Comparison of ENCODE assay signal across 26 cellular contexts in the genomic region with DNA sequence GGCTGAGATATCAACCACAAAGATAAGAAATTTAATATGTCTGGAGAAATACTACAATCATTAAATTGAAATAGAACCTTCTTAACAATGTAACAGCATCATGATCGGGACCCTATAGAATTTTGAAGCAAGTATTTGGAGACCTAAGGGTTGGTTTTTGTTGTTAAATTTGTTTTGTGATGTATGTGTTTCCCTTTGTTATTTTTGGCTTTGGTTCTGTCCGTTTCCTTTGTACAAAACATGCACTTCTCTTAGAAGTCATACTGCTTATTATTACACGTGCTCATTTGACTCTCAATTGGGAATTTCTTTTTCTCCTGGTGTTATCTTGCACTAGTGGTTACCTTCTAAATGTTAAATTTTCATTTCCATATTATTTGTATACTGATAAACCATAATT. TPM values are rescaled to one million over a fixed set of nuclear protein-coding genes. Genes with fewer than 3 reads are reported as not detected.
DNase-seq lines count a peak whose midpoint lies in the region; ATAC-seq and TF ChIP-seq lines count a peak whose summit lies in the region.
"Had no signal": no experiment of that assay in that cellular context is flagged by ENCODE, and none has a peak within 500 bp of the region (broad histone marks: within the 10 kb centered on the region; RNA-seq: fewer than 3 reads in every experiment).

No MANE protein-coding gene starts in this region.

- peak overlapping the region in 2 of 9 donors; percentile 26 to 70 for H3K27ac Mint-ChIP-seq in naive thymus-derived CD4-positive, alpha-beta T cell

- peaks cover 5% of the 10 kb centered on the region for H3K36me3 ChIP-seq in left ventricle myocardium inferior
- H3K36me3 ChIP-seq in naive thymus-derived CD4-positive, alpha-beta T cell (ENCODE audit: control insufficient read depth in 2 of 3, insufficient read depth in 3 of 3, low read length in 3 of 3): no peaks in the 10 kb centered on the region
- H3K36me3 ChIP-seq: Peyer's patch, SJSA1 had no signal

- TF ChIP-seq CTCF in left ventricle myocardium inferior (IDR thresholded peaks at IDR 0.05; ENCODE audit: borderline replicate concordance): no peak
- no peak for TF ChIP-seq CTCF in cardiac fibroblast (IDR thresholded peaks at IDR 0.05; ENCODE audit: low read depth, low read length)

- H3K9me3 ChIP-seq in left ventricle myocardium inferior (replicated peaks): no peaks in the 10 kb centered on the region
- no peaks in the 10 kb centered on the region for H3K9me3 ChIP-seq in naive thymus-derived CD4-positive, alpha-beta T cell (ENCODE audit: control insufficient read depth in 2 of 3, low read length in 3 of 3)
- H3K9me3 ChIP-seq: Peyer's patch, SJSA1 had no signal

- H3K36me3 Mint-ChIP-seq in naive thymus-derived CD4-positive, alpha-beta T cell: peaks cover 0 to 25% (median 13%) of the 10 kb centered on the region in 5 donors

- peaks cover 55% of the 10 kb centered on the region for H3K4me1 ChIP-seq in left ventricle myocardium inferior
- peaks cover 0 to 10% of the 10 kb centered on the region in 2 donors for H3K4me1 ChIP-seq in naive thymus-derived CD4-positive, alpha-beta T cell (ENCODE audit: control insufficient read depth in 2 of 2, insufficient read depth in 2 of 2, low read length in 2 of 2)
- H3K4me1 ChIP-seq: Peyer's patch had no signal

- H3K4me3 ChIP-seq in left ventricle myocardium inferior (peak overlapping the region; percentile 63), cardiac fibroblast (replicated peaks in 1 of 2; ENCODE audit: low read depth in 2 of 2, low read length in 2 of 2) (no peak overlapping the region)
- H3K4me3 ChIP-seq in naive thymus-derived CD4-positive, alpha-beta T cell (ENCODE audit: low read length): no peak overlapping the region
- H3K4me3 ChIP-seq: Peyer's patch, SJSA1 had no signal

- POLR2A ChIA-PET in naive thymus-derived CD4-positive, alpha-beta T cell (lab: Charles Lee): no interaction called here

- DNase-seq in left ventricle myocardium inferior (no peak), Right ventricle myocardium inferior (ENCODE audit: missing footprints) (no peak), cardiac fibroblast (ENCODE audit: low read depth in 2 of 2) (peak; percentile 14 to 36), HUDEP-2 (lab: John Stamatoyannopoulos, UW; ENCODE audit: unreplicated experiment in 76 of 76) (no peak)
- DNase-seq in naive thymus-derived CD4-positive, alpha-beta T cell: no peak
- DNase-seq: AML-193; C1 segment of cervical spinal cord; Calu3; CD8-positive, alpha-beta T cell; DMS153; Kasumi-1; NCI-H1694; NCI-H2081; NCI-H2171; NCI-H345; NCI-H524 treated with DMSO at 0.1 percent for 48 hours; NCI-H82; Peyer's patch had no signal

- peak overlapping the region; percentile 82 for H3K27ac ChIP-seq in left ventricle myocardium inferior (replicated peaks)
- no peak overlapping the region for H3K27ac ChIP-seq in naive thymus-derived CD4-positive, alpha-beta T cell (ENCODE audit: low read depth, low read length)
- H3K27ac ChIP-seq: Peyer's patch, SJSA1 had no signal

- intact Hi-C loops in left ventricle myocardium inferior (cut with micrococcal nuclease): no loop called here
- intact Hi-C loops in Right ventricle myocardium inferior (cut with DNase I): no loop called here
- intact Hi-C loops in naive thymus-derived CD4-positive, alpha-beta T cell (cut with micrococcal nuclease): no loop called here

- ATAC-seq in Right ventricle myocardium inferior (no peak), GM18502 (IDR thresholded peaks at IDR 0.05; ENCODE audit: poor library complexity, unreplicated experiment) (no peak), GM18867 (IDR thresholded peaks at IDR 0.05; ENCODE audit: unreplicated experiment) (no peak)
- ATAC-seq in naive thymus-derived CD4-positive, alpha-beta T cell: no peak
- ATAC-seq: CD8-positive, alpha-beta T cell had no signal

- no peaks in the 10 kb centered on the region for H3K27me3 ChIP-seq in left ventricle myocardium inferior (ENCODE audit: low read depth)
- no peaks in the 10 kb centered on the region for H3K27me3 ChIP-seq in naive thymus-derived CD4-positive, alpha-beta T cell (ENCODE audit: control insufficient read depth in 2 of 2, insufficient read depth in 2 of 2, low read length in 2 of 2)
- H3K27me3 ChIP-seq: Peyer's patch, SJSA1 had no signal

- CTCF ChIA-PET in naive thymus-derived CD4-positive, alpha-beta T cell (lab: Charles Lee): interaction anchor here (1.0 kb wide), 1 partner anchor 10 kb away, joined by 3 read pairs; no protein-coding TSS in a partner anchor

- peaks cover 0 to 2% (median 0%) of the 10 kb centered on the region in 11 donors for H3K9me3 Mint-ChIP-seq in naive thymus-derived CD4-positive, alpha-beta T cell
- H3K9me3 Mint-ChIP-seq: CD8-positive, alpha-beta T cell had no signal

- peak overlapping the region in 6 of 10 donors; percentile 5 to 44 (median 10) for H3K4me3 Mint-ChIP-seq in naive thymus-derived CD4-positive, alpha-beta T cell
- H3K4me3 Mint-ChIP-seq: CD8-positive, alpha-beta T cell had no signal

- peaks cover 15 to 84% (median 70%) of the 10 kb centered on the region in 7 donors for H3K4me1 Mint-ChIP-seq in naive thymus-derived CD4-positive, alpha-beta T cell

- no peaks in the 10 kb centered on the region for H3K27me3 Mint-ChIP-seq in naive thymus-derived CD4-positive, alpha-beta T cell

RNA-seq across cellular contexts. Expression of gene PLN, which starts 4.0 kb away (rescaled TPM):
- total RNA-seq in left ventricle myocardium inferior (2,329 TPM), Right ventricle myocardium inferior (2,685 TPM)
- under 1 TPM in 3 of 5 experiments, not detected in 2; 0.19 to 0.22 (median 0.20) TPM for total RNA-seq in naive thymus-derived CD4-positive, alpha-beta T cell
- under 1 TPM; 0.09 to 0.34 TPM for polyA plus RNA-seq in naive thymus-derived CD4-positive, alpha-beta T cell
- total RNA-seq: A172; Calu3; CD8-positive, alpha-beta T cell; G401; H1; MCF 10A; OCI-LY7; SJSA1 had no signal
- polyA plus RNA-seq: H1 had no signal

Comparison
In these comparisons a context has a peak if more than half of its experiments do, and no peak if none do; other contexts are left out.
1. DNase-seq: peak in cardiac fibroblast (2 of 2); none in left ventricle myocardium inferior (single experiment), Right ventricle myocardium inferior (single experiment), naive thymus-derived CD4-positive, alpha-beta T cell (0 of 9) and HUDEP-2 (0 of 76).
2. RNA of gene PLN, which starts 4.0 kb away (total RNA-seq): 2,685 TPM in Right ventricle myocardium inferior (single experiment) and 2,329 TPM in left ventricle myocardium inferior (single experiment); 0.19 to 0.22 TPM in naive thymus-derived CD4-positive, alpha-beta T cell; every median in the first group is over 1,000 times any median in the second.